In the genomic region with DNA sequence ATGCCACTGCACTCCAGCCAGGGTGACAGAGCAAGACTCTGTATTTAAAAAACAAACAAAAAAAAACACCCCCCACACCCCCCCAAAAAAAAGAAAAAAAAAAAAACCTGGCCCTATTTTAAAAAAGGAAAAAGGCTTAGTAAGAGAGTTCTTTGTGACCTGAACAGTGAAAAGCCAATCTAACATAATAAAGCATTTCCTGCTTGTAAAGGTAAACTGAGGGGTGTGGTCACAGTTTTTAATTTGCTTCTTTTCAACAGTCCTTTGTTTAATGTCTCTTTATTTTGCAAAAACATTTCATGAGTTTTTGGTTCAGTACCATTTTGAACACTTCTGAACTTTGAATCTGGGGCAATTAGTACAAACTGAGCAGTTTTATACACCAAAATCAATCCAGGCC, we compare ENCODE assay signal across 2 cellular contexts.
TF ChIP-seq lines count a peak whose summit lies in the region.

No MANE protein-coding gene starts in this region.

TF ChIP-seq in H1, 55 proteins besides CTCF, POLR2A, EP300 and RAD21:
- no peak for TF ChIP-seq MAFK (IDR thresholded peaks at IDR 0.05; ENCODE audit: low read depth, low read length)

TF ChIP-seq in SK-N-SH treated with all-trans-retinoic acid at 6 μM for 48 hours, 23 proteins besides CTCF, POLR2A, EP300 and RAD21:
- TF ChIP-seq SNAI2 (CRISPR knock-in tag; IDR thresholded peaks at IDR 0.05) (no peak), ISL1 (CRISPR knock-in tag; IDR thresholded peaks at IDR 0.05) (no peak), CSDC2 (CRISPR knock-in tag; IDR thresholded peaks at IDR 0.05) (no peak), ZNF8 (CRISPR knock-in tag; IDR thresholded peaks at IDR 0.05) (no peak), ZNF70 (CRISPR knock-in tag; IDR thresholded peaks at IDR 0.05) (no peak), RARB (CRISPR knock-in tag; IDR thresholded peaks at IDR 0.05) (no peak), ARNTL (CRISPR knock-in tag; IDR thresholded peaks at IDR 0.05; ENCODE audit: borderline replicate concordance, low read depth) (no peak), ZFP3 (CRISPR knock-in tag; IDR thresholded peaks at IDR 0.05) (no peak), TCF4 (CRISPR knock-in tag; IDR thresholded peaks at IDR 0.05; ENCODE audit: borderline replicate concordance) (no peak), ZNF565 (CRISPR knock-in tag; conservative IDR thresholded peaks at IDR 0.05; ENCODE audit: low read depth) (no peak), OSR1 (CRISPR knock-in tag; IDR thresholded peaks at IDR 0.05) (no peak), GLIS3 (CRISPR knock-in tag; IDR thresholded peaks at IDR 0.05) (no peak), ZC3H10 (CRISPR knock-in tag; IDR thresholded peaks at IDR 0.05) (no peak), TOX (CRISPR knock-in tag; IDR thresholded peaks at IDR 0.05; ENCODE audit: borderline replicate concordance) (no peak)
- TF ChIP-seq, protein P1, sequence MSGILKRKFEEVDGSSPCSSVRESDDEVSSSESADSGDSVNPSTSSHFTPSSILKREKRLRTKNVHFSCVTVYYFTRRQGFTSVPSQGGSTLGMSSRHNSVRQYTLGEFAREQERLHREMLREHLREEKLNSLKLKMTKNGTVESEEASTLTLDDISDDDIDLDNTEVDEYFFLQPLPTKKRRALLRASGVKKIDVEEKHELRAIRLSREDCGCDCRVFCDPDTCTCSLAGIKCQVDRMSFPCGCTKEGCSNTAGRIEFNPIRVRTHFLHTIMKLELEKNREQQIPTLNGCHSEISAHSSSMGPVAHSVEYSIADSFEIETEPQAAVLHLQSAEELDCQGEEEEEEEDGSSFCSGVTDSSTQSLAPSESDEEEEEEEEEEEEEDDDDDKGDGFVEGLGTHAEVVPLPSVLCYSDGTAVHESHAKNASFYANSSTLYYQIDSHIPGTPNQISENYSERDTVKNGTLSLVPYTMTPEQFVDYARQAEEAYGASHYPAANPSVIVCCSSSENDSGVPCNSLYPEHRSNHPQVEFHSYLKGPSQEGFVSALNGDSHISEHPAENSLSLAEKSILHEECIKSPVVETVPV (CRISPR knock-in tag; IDR thresholded peaks at IDR 0.05): no peak
- TF ChIP-seq, protein P2, sequence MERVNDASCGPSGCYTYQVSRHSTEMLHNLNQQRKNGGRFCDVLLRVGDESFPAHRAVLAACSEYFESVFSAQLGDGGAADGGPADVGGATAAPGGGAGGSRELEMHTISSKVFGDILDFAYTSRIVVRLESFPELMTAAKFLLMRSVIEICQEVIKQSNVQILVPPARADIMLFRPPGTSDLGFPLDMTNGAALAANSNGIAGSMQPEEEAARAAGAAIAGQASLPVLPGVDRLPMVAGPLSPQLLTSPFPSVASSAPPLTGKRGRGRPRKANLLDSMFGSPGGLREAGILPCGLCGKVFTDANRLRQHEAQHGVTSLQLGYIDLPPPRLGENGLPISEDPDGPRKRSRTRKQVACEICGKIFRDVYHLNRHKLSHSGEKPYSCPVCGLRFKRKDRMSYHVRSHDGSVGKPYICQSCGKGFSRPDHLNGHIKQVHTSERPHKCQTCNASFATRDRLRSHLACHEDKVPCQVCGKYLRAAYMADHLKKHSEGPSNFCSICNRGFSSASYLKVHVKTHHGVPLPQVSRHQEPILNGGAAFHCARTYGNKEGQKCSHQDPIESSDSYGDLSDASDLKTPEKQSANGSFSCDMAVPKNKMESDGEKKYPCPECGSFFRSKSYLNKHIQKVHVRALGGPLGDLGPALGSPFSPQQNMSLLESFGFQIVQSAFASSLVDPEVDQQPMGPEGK (CRISPR knock-in tag; IDR thresholded peaks at IDR 0.05; ENCODE audit: borderline replicate concordance): no peak
- TF ChIP-seq, protein P3, sequence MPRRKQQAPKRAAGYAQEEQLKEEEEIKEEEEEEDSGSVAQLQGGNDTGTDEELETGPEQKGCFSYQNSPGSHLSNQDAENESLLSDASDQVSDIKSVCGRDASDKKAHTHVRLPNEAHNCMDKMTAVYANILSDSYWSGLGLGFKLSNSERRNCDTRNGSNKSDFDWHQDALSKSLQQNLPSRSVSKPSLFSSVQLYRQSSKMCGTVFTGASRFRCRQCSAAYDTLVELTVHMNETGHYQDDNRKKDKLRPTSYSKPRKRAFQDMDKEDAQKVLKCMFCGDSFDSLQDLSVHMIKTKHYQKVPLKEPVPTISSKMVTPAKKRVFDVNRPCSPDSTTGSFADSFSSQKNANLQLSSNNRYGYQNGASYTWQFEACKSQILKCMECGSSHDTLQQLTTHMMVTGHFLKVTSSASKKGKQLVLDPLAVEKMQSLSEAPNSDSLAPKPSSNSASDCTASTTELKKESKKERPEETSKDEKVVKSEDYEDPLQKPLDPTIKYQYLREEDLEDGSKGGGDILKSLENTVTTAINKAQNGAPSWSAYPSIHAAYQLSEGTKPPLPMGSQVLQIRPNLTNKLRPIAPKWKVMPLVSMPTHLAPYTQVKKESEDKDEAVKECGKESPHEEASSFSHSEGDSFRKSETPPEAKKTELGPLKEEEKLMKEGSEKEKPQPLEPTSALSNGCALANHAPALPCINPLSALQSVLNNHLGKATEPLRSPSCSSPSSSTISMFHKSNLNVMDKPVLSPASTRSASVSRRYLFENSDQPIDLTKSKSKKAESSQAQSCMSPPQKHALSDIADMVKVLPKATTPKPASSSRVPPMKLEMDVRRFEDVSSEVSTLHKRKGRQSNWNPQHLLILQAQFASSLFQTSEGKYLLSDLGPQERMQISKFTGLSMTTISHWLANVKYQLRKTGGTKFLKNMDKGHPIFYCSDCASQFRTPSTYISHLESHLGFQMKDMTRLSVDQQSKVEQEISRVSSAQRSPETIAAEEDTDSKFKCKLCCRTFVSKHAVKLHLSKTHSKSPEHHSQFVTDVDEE (CRISPR knock-in tag; IDR thresholded peaks at IDR 0.05): no peak
- TF ChIP-seq, protein P4, sequence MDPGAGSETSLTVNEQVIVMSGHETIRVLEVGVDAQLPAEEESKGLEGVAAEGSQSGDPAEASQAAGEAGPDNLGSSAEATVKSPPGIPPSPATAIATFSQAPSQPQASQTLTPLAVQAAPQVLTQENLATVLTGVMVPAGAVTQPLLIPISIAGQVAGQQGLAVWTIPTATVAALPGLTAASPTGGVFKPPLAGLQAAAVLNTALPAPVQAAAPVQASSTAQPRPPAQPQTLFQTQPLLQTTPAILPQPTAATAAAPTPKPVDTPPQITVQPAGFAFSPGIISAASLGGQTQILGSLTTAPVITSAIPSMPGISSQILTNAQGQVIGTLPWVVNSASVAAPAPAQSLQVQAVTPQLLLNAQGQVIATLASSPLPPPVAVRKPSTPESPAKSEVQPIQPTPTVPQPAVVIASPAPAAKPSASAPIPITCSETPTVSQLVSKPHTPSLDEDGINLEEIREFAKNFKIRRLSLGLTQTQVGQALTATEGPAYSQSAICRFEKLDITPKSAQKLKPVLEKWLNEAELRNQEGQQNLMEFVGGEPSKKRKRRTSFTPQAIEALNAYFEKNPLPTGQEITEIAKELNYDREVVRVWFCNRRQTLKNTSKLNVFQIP (CRISPR knock-in tag; IDR thresholded peaks at IDR 0.05; ENCODE audit: borderline replicate concordance, low read depth): no peak
- TF ChIP-seq, protein P5, sequence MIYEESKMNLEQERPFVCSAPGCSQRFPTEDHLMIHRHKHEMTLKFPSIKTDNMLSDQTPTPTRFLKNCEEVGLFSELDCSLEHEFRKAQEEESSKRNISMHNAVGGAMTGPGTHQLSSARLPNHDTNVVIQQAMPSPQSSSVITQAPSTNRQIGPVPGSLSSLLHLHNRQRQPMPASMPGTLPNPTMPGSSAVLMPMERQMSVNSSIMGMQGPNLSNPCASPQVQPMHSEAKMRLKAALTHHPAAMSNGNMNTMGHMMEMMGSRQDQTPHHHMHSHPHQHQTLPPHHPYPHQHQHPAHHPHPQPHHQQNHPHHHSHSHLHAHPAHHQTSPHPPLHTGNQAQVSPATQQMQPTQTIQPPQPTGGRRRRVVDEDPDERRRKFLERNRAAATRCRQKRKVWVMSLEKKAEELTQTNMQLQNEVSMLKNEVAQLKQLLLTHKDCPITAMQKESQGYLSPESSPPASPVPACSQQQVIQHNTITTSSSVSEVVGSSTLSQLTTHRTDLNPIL (CRISPR knock-in tag; IDR thresholded peaks at IDR 0.05; ENCODE audit: low read depth): no peak
